ENCODE assay signal across 2 cellular contexts in the genomic region with DNA sequence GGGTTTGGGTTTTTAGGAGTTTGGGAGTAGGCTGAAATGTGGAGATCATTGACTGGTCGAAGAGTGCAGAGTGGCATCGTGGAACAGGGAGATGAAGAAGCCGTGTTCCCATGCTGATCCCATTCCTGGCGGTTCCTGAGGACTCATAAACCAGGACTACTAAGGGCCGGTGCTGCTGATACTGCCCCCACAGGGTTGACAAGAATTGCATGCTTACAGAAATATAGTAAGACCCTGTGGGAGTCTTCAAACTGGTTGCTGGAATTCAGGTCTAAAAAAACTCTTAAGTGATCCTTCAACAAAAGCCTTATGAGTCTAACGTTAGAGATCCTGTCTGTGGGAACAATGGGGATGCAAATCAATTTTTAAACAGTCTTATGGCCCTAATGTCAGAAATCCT.
TF ChIP-seq lines count a peak whose summit lies in the region.

No MANE protein-coding gene starts in this region.

TF ChIP-seq in A549, 52 proteins besides CTCF, POLR2A, EP300 and RAD21 (continued from another document):
- TF ChIP-seq, protein P1, sequence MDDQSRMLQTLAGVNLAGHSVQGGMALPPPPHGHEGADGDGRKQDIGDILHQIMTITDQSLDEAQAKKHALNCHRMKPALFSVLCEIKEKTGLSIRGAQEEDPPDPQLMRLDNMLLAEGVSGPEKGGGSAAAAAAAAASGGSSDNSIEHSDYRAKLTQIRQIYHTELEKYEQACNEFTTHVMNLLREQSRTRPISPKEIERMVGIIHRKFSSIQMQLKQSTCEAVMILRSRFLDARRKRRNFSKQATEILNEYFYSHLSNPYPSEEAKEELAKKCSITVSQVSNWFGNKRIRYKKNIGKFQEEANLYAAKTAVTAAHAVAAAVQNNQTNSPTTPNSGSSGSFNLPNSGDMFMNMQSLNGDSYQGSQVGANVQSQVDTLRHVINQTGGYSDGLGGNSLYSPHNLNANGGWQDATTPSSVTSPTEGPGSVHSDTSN (IDR thresholded peaks at IDR 0.05) = no peak
- TF ChIP-seq JUNB (IDR thresholded peaks at IDR 0.05) = no peak
- TF ChIP-seq ESRRA (IDR thresholded peaks at IDR 0.05; ENCODE audit: borderline replicate concordance, low read length) = no peak

TF ChIP-seq in GM23338, 12 proteins besides CTCF, POLR2A, EP300 and RAD21 (continued from another document):
- no peak for TF ChIP-seq ETS1 (IDR thresholded peaks at IDR 0.05)
- TF ChIP-seq CREB1 (CRISPR knock-in tag; IDR thresholded peaks at IDR 0.05; ENCODE audit: low read depth) = no peak
- no peak for TF ChIP-seq EZH2phosphoT487 (IDR thresholded peaks at IDR 0.05; ENCODE audit: unreplicated experiment)
- TF ChIP-seq, protein P2, sequence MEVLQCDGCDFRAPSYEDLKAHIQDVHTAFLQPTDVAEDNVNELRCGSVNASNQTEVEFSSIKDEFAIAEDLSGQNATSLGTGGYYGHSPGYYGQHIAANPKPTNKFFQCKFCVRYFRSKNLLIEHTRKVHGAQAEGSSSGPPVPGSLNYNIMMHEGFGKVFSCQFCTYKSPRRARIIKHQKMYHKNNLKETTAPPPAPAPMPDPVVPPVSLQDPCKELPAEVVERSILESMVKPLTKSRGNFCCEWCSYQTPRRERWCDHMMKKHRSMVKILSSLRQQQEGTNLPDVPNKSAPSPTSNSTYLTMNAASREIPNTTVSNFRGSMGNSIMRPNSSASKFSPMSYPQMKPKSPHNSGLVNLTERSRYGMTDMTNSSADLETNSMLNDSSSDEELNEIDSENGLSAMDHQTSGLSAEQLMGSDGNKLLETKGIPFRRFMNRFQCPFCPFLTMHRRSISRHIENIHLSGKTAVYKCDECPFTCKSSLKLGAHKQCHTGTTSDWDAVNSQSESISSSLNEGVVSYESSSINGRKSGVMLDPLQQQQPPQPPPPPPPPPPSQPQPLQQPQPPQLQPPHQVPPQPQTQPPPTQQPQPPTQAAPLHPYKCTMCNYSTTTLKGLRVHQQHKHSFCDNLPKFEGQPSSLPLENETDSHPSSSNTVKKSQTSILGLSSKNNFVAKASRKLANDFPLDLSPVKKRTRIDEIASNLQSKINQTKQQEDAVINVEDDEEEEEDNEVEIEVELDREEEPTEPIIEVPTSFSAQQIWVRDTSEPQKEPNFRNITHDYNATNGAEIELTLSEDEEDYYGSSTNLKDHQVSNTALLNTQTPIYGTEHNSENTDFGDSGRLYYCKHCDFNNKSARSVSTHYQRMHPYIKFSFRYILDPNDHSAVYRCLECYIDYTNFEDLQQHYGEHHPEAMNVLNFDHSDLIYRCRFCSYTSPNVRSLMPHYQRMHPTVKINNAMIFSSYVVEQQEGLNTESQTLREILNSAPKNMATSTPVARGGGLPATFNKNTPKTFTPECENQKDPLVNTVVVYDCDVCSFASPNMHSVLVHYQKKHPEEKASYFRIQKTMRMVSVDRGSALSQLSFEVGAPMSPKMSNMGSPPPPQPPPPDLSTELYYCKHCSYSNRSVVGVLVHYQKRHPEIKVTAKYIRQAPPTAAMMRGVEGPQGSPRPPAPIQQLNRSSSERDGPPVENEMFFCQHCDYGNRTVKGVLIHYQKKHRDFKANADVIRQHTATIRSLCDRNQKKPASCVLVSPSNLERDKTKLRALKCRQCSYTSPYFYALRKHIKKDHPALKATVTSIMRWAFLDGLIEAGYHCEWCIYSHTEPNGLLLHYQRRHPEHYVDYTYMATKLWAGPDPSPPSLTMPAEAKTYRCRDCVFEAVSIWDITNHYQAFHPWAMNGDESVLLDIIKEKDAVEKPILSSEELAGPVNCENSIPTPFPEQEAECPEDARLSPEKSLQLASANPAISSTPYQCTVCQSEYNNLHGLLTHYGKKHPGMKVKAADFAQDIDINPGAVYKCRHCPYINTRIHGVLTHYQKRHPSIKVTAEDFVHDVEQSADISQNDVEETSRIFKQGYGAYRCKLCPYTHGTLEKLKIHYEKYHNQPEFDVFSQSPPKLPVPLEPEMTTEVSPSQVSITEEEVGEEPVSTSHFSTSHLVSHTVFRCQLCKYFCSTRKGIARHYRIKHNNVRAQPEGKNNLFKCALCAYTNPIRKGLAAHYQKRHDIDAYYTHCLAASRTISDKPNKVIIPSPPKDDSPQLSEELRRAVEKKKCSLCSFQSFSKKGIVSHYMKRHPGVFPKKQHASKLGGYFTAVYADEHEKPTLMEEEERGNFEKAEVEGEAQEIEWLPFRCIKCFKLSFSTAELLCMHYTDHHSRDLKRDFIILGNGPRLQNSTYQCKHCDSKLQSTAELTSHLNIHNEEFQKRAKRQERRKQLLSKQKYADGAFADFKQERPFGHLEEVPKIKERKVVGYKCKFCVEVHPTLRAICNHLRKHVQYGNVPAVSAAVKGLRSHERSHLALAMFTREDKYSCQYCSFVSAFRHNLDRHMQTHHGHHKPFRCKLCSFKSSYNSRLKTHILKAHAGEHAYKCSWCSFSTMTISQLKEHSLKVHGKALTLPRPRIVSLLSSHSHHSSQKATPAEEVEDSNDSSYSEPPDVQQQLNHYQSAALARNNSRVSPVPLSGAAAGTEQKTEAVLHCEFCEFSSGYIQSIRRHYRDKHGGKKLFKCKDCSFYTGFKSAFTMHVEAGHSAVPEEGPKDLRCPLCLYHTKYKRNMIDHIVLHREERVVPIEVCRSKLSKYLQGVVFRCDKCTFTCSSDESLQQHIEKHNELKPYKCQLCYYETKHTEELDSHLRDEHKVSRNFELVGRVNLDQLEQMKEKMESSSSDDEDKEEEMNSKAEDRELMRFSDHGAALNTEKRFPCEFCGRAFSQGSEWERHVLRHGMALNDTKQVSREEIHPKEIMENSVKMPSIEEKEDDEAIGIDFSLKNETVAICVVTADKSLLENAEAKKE (CRISPR knock-in tag; IDR thresholded peaks at IDR 0.05) = no peak
